Comparison of ENCODE assay signal across 15 cellular contexts in the genomic region with DNA sequence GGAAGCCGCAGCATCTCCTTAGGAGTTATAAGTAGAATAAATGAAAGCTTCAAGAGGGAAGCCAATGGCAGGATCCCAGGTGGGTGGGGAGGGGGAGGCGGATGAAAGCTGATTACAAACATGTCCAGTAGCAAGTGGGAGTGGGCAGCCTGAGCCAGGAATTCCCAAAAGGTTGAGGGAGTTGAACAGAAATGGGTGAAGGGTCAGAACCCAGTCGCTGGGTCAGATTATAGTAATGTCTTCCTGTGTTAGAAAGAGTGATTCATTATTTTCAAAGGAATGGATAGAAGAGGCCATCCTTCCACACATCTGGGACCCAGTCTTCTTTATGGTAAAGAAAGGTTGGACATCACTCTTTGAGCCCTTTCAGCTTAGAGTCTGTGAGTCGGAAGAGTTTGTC. TPM values are rescaled to one million over a fixed set of nuclear protein-coding genes. Genes with fewer than 3 reads are reported as not detected.
DNase-seq lines count a peak whose midpoint lies in the region; FAIRE-seq and TF ChIP-seq lines count a peak whose summit lies in the region.
"Had no signal": no experiment of that assay in that cellular context is flagged by ENCODE, and none has a peak within 500 bp of the region (broad histone marks: within the 10 kb centered on the region; RNA-seq: fewer than 3 reads in every experiment).

No MANE protein-coding gene starts in this region.

- H3K36me3 Mint-ChIP-seq in astrocyte (ENCODE audit: low read depth, unreplicated experiment) = no peaks in the 10 kb centered on the region
- H3K36me3 Mint-ChIP-seq: CD4-positive, CD25-positive, alpha-beta regulatory T cell had no signal

- no peak overlapping the region for H3K4me3 ChIP-seq in astrocyte (ENCODE audit: insufficient read depth, low read depth, low read length)
- H3K4me3 ChIP-seq in mesodermal cell (ENCODE audit: extremely low read depth, insufficient read depth, low read length, poor library complexity, severe bottlenecking) = no peak overlapping the region
- no peak overlapping the region for H3K4me3 ChIP-seq in tibial artery
- H3K4me3 ChIP-seq in colonic mucosa = no peak overlapping the region
- H3K4me3 ChIP-seq: upper lobe of left lung had no signal

- H3K27ac Mint-ChIP-seq in astrocyte (ENCODE audit: unreplicated experiment) = peak overlapping the region; percentile 77
- H3K27ac Mint-ChIP-seq: dendritic cell treated with granulocyte-macrophage colony-stimulating factor and Interleukin-4, amounts not matched to agents 40 ng/mL and 50 ng/mL, for 4 days had no signal

- peak overlapping the region; percentile 31 for H3K4me3 Mint-ChIP-seq in astrocyte (ENCODE audit: unreplicated experiment)
- H3K4me3 Mint-ChIP-seq: CD4-positive, CD25-positive, alpha-beta regulatory T cell; dendritic cell treated with granulocyte-macrophage colony-stimulating factor and Interleukin-4, amounts not matched to agents 40 ng/mL and 50 ng/mL, for 4 days had no signal

- no peak overlapping the region for H2AFZ ChIP-seq in astrocyte (ENCODE audit: low read depth, low read length)

- H3K4me1 ChIP-seq in astrocyte (ENCODE audit: insufficient read depth, low read length) (peaks cover 39% of the 10 kb centered on the region), mesodermal cell (ENCODE audit: control insufficient read depth, insufficient read depth, low read length, poor library complexity, severe bottlenecking) (peaks cover 42% of the 10 kb centered on the region), tibial artery (peaks cover 0 to 95% (median 49%) of the 10 kb centered on the region in 4 donors), colonic mucosa (no peaks in the 10 kb centered on the region)

- H3K79me2 ChIP-seq in astrocyte (ENCODE audit: insufficient read depth, low read length) = no peaks in the 10 kb centered on the region

- H3K4me2 ChIP-seq in astrocyte (ENCODE audit: low read length) = peak overlapping the region; percentile 66

- H4K20me1 ChIP-seq in astrocyte (ENCODE audit: insufficient read depth, low read length) = no peaks in the 10 kb centered on the region

- H3K9ac ChIP-seq in astrocyte (ENCODE audit: low read length) = peak overlapping the region; percentile 29
- H3K9ac ChIP-seq in colonic mucosa (ENCODE audit: low read depth in 2 of 2, low read length in 2 of 2) = no peak overlapping the region

- TF ChIP-seq CTCF in astrocyte (IDR thresholded peaks at IDR 0.05; ENCODE audit: insufficient read depth, low read depth, low read length) = no peak
- no peak for TF ChIP-seq CTCF in tibial artery (IDR thresholded peaks at IDR 0.05)
- no peak for TF ChIP-seq CTCF in colonic mucosa (IDR thresholded peaks at IDR 0.05)

- peaks cover 47% of the 10 kb centered on the region for H3K4me1 Mint-ChIP-seq in astrocyte (ENCODE audit: low read depth, unreplicated experiment)

- H3K9me3 Mint-ChIP-seq in astrocyte (ENCODE audit: unreplicated experiment) = no peaks in the 10 kb centered on the region
- H3K9me3 Mint-ChIP-seq: CD4-positive, CD25-positive, alpha-beta regulatory T cell; dendritic cell treated with granulocyte-macrophage colony-stimulating factor and Interleukin-4, amounts not matched to agents 40 ng/mL and 50 ng/mL, for 4 days had no signal

- no peaks in the 10 kb centered on the region for H3K27me3 Mint-ChIP-seq in astrocyte (ENCODE audit: low read depth, unreplicated experiment)

- peak; percentile 31 for DNase-seq in HS-5 (ENCODE audit: low read depth)
- DNase-seq in astrocyte (ENCODE audit: low read depth) = no peak
- DNase-seq in tibial artery = no peak
- DNase-seq in colonic mucosa = no peak
- DNase-seq in NCI-H146 treated with DMSO at 0.1 percent for 48 hours (lab: John Stamatoyannopoulos, UW; ENCODE audit: unreplicated experiment) = no peak
- no peak for DNase-seq in mesenteric fat pad (ENCODE audit: low spot score)
- DNase-seq: activated CD4-positive, alpha-beta T cell treated with anti-CD3 and anti-CD28 coated beads, Interleukin-2, amount 50 U/mL, for 48 hours; CD4-positive, CD25-positive, alpha-beta regulatory T cell; KBM-7; NCI-H1930; NCI-H82; occipital lobe had no signal

- WGBS in mesodermal cell (ENCODE audit: insufficient coverage in 2 of 2), 2 experiments = 96 to 100% methylated on average over 1 to 2 of the region's 4 CpGs

- FAIRE-seq in astrocyte (lab: Jason Lieb, UNC) = no peak

- intact Hi-C loops in tibial artery (cut with DNase I; ENCODE audit: low total_unique reads) (loop anchor here (5.0 kb wide), 1 partner anchor 56 kb away; a partner anchor contains a TSS), colonic mucosa (cut with DNase I) (no loop called here)

- H3K9me3 ChIP-seq in astrocyte (ENCODE audit: insufficient read depth, low read depth, low read length) (no peaks in the 10 kb centered on the region), mesodermal cell (ENCODE audit: control insufficient read depth, low read length) (no peaks in the 10 kb centered on the region), tibial artery (no peaks in the 10 kb centered on the region), colonic mucosa (no peaks in the 10 kb centered on the region)
- H3K9me3 ChIP-seq: upper lobe of left lung had no signal

- H3K36me3 ChIP-seq in astrocyte (ENCODE audit: insufficient read depth, low read length) (no peaks in the 10 kb centered on the region), mesodermal cell (ENCODE audit: control insufficient read depth, insufficient read depth, low read length) (no peaks in the 10 kb centered on the region), tibial artery (no peaks in the 10 kb centered on the region), colonic mucosa (no peaks in the 10 kb centered on the region)
- H3K36me3 ChIP-seq: upper lobe of left lung had no signal

- H3K27ac ChIP-seq in astrocyte (ENCODE audit: low read depth, low read length) (peak overlapping the region; percentile 83), mesodermal cell (ENCODE audit: low read depth, low read length, severe bottlenecking) (peak overlapping the region; percentile 74), tibial artery (peak overlapping the region; percentile 77 to 81), colonic mucosa (no peak overlapping the region)

- H3K27me3 ChIP-seq in astrocyte (ENCODE audit: insufficient read depth, low read length) (no peaks in the 10 kb centered on the region), tibial artery (no peaks in the 10 kb centered on the region), colonic mucosa (no peaks in the 10 kb centered on the region)
- H3K27me3 ChIP-seq: upper lobe of left lung had no signal

RNA-seq across cellular contexts. Expression of a gene that starts 41.0 kb away (rescaled TPM):
- total RNA-seq in astrocyte (4.6 and 5.0 TPM in 2 replicates), colonic mucosa (1 to 10 TPM; 3.2 to 3.9 TPM), mesenteric fat pad (6.1 TPM)
- polyA plus RNA-seq in mesodermal cell (2013, experiment 1 of 2) = 0.22 TPM
- not detected for polyA plus RNA-seq in mesodermal cell (2013, experiment 2 of 2)

RNA-seq across cellular contexts. Expression of a gene that starts 56.7 kb away (rescaled TPM):
- total RNA-seq in astrocyte = 58.2 and 64.4 TPM in 2 replicates
- 26.3 TPM for polyA plus RNA-seq in mesodermal cell (2013, experiment 1 of 2)
- polyA plus RNA-seq in mesodermal cell (2013, experiment 2 of 2) = 26.1 TPM
- total RNA-seq in colonic mucosa = 1 to 10 TPM; 1.7 to 8.8 TPM
- 133 TPM for total RNA-seq in mesenteric fat pad
- polyA plus RNA-seq: CD4-positive, CD25-positive, alpha-beta regulatory T cell had no signal
